In the genomic region with DNA sequence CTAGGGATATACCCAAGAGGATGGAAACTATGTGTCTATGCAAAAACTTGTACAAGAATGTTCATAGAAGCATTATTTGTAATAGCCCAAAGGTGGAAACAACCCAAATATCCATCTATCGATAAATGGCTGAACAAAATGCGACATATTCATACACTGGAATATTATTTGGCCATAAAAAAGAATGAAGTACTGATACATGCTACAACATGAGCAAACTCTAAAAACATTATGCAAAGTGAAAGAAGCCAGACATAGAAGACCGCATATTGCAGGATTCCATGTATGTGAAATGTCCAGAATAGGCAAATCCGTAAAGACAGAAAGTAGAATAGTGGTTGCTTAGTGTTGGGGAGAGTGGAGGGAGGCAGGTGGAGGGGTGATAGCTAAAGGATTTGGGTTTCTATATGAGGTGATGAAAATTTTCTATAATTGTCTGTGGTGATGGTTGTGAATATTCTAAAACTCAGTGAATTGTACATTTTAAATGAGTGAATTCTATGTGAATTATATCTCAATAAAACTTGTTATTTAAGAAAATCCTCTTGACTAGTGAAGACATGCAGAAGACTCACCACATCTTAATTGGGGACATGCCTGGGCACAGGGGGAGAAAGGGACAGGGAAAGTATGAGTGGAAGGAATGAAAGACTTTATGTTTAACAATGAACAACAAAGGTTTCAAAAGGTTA, we compare ENCODE assay signal across 13 cellular contexts. TPM values are rescaled to one million over a fixed set of nuclear protein-coding genes. Genes with fewer than 3 reads are reported as not detected.
DNase-seq lines count a peak whose midpoint lies in the region; ATAC-seq and TF ChIP-seq lines count a peak whose summit lies in the region.
"Had no signal": no experiment of that assay in that cellular context is flagged by ENCODE, and none has a peak within 500 bp of the region (broad histone marks: within the 10 kb centered on the region; RNA-seq: fewer than 3 reads in every experiment).

No MANE protein-coding gene starts in this region.

- intact Hi-C loops in head of caudate nucleus (cut with DNase I), result loop anchor here (2.0 kb wide), 1 partner anchor 139 kb away; no protein-coding TSS in a partner anchor

- DNase-seq in activated naive CD8-positive, alpha-beta T cell treated with anti-CD3 and anti-CD28 coated beads, Interleukin-2, amount 50 U/mL, for 24 hours, result no peak
- DNase-seq in type B pancreatic cell (ENCODE audit: extremely low spot score, unreplicated experiment), result no peak
- DNase-seq in head of caudate nucleus, result no peak
- DNase-seq in dermis blood vessel endothelial cell, result no peak
- DNase-seq: BE2C; midbrain; NCI-H748 treated with DMSO at 0.1 percent for 48 hours; stimulated activated CD4-positive, alpha-beta T cell treated with anti-CD3 and anti-CD28 coated beads, Interleukin-4, amount 100 ng/mL, for 24 hours had no signal

- TF ChIP-seq CTCF in type B pancreatic cell (conservative IDR thresholded peaks at IDR 0.05), result no peak

- H3K4me1 Mint-ChIP-seq in activated naive CD8-positive, alpha-beta T cell (ENCODE audit: low read depth), result peaks cover 18% of the 10 kb centered on the region
- H3K4me1 Mint-ChIP-seq in activated naive CD8-positive, alpha-beta T cell treated with anti-CD3 and anti-CD28 coated beads, Interleukin-2, amount 50 U/mL, for 24 hours, result peaks cover 32% of the 10 kb centered on the region
- peaks cover 26% of the 10 kb centered on the region for H3K4me1 Mint-ChIP-seq in type B pancreatic cell (ENCODE audit: unreplicated experiment)

- H3K27ac ChIP-seq in adipose tissue (ENCODE audit: low read depth, low read length) (peak overlapping the region; percentile 9), muscle layer of duodenum (ENCODE audit: low read length) (peak overlapping the region; percentile 68)
- H3K27ac ChIP-seq: VCaP had no signal

- H3K9me3 Mint-ChIP-seq in activated naive CD8-positive, alpha-beta T cell (ENCODE audit: low read depth), result no peaks in the 10 kb centered on the region
- H3K9me3 Mint-ChIP-seq in activated naive CD8-positive, alpha-beta T cell treated with anti-CD3 and anti-CD28 coated beads, Interleukin-2, amount 50 U/mL, for 24 hours, result no peaks in the 10 kb centered on the region
- H3K9me3 Mint-ChIP-seq in type B pancreatic cell, result no peaks in the 10 kb centered on the region

- no peaks in the 10 kb centered on the region for H3K27me3 ChIP-seq in muscle layer of duodenum (ENCODE audit: low read depth, low read length)
- H3K27me3 ChIP-seq: BE2C had no signal

- no peaks in the 10 kb centered on the region for H3K9me3 ChIP-seq in muscle layer of duodenum (ENCODE audit: control insufficient read depth in 1 of 2, low read length in 2 of 2)
- H3K9me3 ChIP-seq: BE2C had no signal

- WGBS in adipose tissue, 3 donors, result 96 to 99% (median 98%) methylated on average over 4 of the region's 4 CpGs

- H3K4me3 Mint-ChIP-seq in activated naive CD8-positive, alpha-beta T cell, result no peak overlapping the region
- H3K4me3 Mint-ChIP-seq in activated naive CD8-positive, alpha-beta T cell treated with anti-CD3 and anti-CD28 coated beads, Interleukin-2, amount 50 U/mL, for 24 hours, result no peak overlapping the region
- no peak overlapping the region for H3K4me3 Mint-ChIP-seq in type B pancreatic cell

- H3K4me1 ChIP-seq in muscle layer of duodenum (ENCODE audit: control insufficient read depth in 1 of 2, insufficient read depth in 2 of 2, low read length in 2 of 2), result peaks cover 19 to 46% of the 10 kb centered on the region in 2 donors

- H3K36me3 Mint-ChIP-seq in activated naive CD8-positive, alpha-beta T cell, result peaks cover 2% of the 10 kb centered on the region
- no peaks in the 10 kb centered on the region for H3K36me3 Mint-ChIP-seq in activated naive CD8-positive, alpha-beta T cell treated with anti-CD3 and anti-CD28 coated beads, Interleukin-2, amount 50 U/mL, for 24 hours (ENCODE audit: low read depth)
- H3K36me3 Mint-ChIP-seq in type B pancreatic cell, result peaks cover 4% of the 10 kb centered on the region

- ATAC-seq in activated naive CD8-positive, alpha-beta T cell treated with anti-CD3 and anti-CD28 coated beads, Interleukin-2, amount 50 U/mL, for 24 hours, result no peak
- ATAC-seq in GM19035 (IDR thresholded peaks at IDR 0.05; ENCODE audit: unreplicated experiment), result no peak

- H3K4me3 ChIP-seq in muscle layer of duodenum (ENCODE audit: low read depth in 1 of 2, low read length in 2 of 2), result no peak overlapping the region

- peak overlapping the region; percentile 66 for H3K27ac Mint-ChIP-seq in activated naive CD8-positive, alpha-beta T cell
- no peak overlapping the region for H3K27ac Mint-ChIP-seq in activated naive CD8-positive, alpha-beta T cell treated with anti-CD3 and anti-CD28 coated beads, Interleukin-2, amount 50 U/mL, for 24 hours
- peak overlapping the region; percentile 17 for H3K27ac Mint-ChIP-seq in type B pancreatic cell

- peaks cover 13 to 14% of the 10 kb centered on the region in 2 donors for H3K36me3 ChIP-seq in muscle layer of duodenum (ENCODE audit: control insufficient read depth in 1 of 2, insufficient read depth in 2 of 2, low read length in 2 of 2)

- no peaks in the 10 kb centered on the region for H3K27me3 Mint-ChIP-seq in activated naive CD8-positive, alpha-beta T cell
- no peaks in the 10 kb centered on the region for H3K27me3 Mint-ChIP-seq in activated naive CD8-positive, alpha-beta T cell treated with anti-CD3 and anti-CD28 coated beads, Interleukin-2, amount 50 U/mL, for 24 hours
- H3K27me3 Mint-ChIP-seq in type B pancreatic cell, result no peaks in the 10 kb centered on the region

RNA-seq across cellular contexts. Expression of a gene that starts 29.8 kb away (rescaled TPM):
- 10 to 100 TPM in 1 of 3 donors, 1 to 10 TPM in 2; 2.5 to 14.1 (median 8.8) TPM for polyA plus RNA-seq in adipose tissue
- total RNA-seq in type B pancreatic cell (ENCODE audit: low replicate concordance) (0.31 and 0.48 TPM in 2 replicates), dermis blood vessel endothelial cell (0.65 and 0.85 TPM in 2 replicates)
